12 cellular contexts compared by ENCODE assay signal in the genomic region with DNA sequence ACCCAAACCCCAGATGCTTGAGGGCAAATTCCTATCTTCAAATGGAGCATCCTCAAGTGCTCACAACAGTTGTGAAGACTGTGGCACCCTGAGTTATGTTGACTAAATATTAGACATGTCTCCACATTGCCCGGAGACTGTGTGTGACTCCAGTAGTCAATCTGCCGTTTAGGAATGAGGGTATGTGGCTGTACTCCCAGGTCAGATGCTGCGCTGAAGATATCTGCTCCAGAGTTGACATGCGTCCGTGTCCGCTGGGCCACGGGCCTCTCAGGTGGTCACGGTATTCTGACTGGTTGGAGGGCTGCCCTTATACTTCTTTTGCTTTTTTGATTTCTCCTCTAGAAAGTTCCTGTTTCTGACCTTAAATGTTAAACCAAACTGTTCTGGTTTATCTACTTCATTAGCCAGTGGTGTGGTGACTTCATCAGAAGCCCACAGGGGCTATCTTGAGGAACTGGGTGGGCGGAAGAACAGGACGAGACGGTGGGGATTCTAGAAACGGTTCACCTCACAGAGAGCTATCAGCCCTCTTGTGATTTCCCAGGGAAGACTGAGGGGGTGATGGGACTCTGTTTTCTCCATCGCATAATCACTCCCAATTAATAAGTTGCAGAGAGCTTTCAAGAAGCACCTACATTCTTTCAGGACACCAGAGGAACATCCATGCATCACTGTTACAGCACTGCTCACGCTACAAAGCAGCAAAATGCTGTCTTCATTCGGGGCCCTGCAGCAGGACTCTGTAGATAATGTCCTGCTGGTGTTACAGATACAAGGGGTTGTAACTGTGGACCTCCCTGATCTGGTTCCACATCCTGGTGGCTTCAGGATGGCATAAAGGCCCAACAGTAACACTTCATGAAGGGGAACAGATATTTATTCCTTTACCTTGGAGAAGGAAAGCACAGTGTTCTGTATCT. TPM values are rescaled to one million over a fixed set of nuclear protein-coding genes. Genes with fewer than 3 reads are reported as not detected.
DNase-seq lines count a peak whose midpoint lies in the region; ATAC-seq and TF ChIP-seq lines count a peak whose summit lies in the region.
"Had no signal": no experiment of that assay in that cellular context is flagged by ENCODE, and none has a peak within 500 bp of the region (broad histone marks: within the 10 kb centered on the region; RNA-seq: fewer than 3 reads in every experiment).

No MANE protein-coding gene starts in this region.

- TF ChIP-seq CTCF in DND-41 (IDR thresholded peaks at IDR 0.05; ENCODE audit: borderline replicate concordance, extremely low read depth, low read length, poor library complexity, severe bottlenecking) (no peak), parathyroid adenoma (IDR thresholded peaks at IDR 0.05) (no peak)

- H3K36me3 Mint-ChIP-seq in IgD-negative memory B cell, result peaks cover under 1% of the 10 kb centered on the region
- H3K36me3 Mint-ChIP-seq in activated CD8-positive, alpha-beta T cell treated with anti-CD3 and anti-CD28 coated beads, Interleukin-2, amount 10 ng/mL, durations not matched to agents 7 days and 5 days (ENCODE audit: low read depth), result peaks cover 28% of the 10 kb centered on the region

- H3K27me3 Mint-ChIP-seq in IgD-negative memory B cell, result no peaks in the 10 kb centered on the region
- no peaks in the 10 kb centered on the region for H3K27me3 Mint-ChIP-seq in activated CD8-positive, alpha-beta T cell treated with anti-CD3 and anti-CD28 coated beads, Interleukin-2, amount 10 ng/mL, durations not matched to agents 7 days and 5 days (ENCODE audit: low read depth)

- no peaks in the 10 kb centered on the region for H3K27me3 ChIP-seq in DND-41 (ENCODE audit: insufficient read depth, low read length, poor library complexity)
- H3K27me3 ChIP-seq in parathyroid adenoma (ENCODE audit: control insufficient read depth, insufficient read depth, low read length), result no peaks in the 10 kb centered on the region

- H3K4me1 ChIP-seq in DND-41 (ENCODE audit: insufficient read depth, low read length) (peaks cover 55% of the 10 kb centered on the region), parathyroid adenoma (peaks cover 13% of the 10 kb centered on the region)

- peak overlapping the region; percentile 97 to 99 (median 98) for H3K4me3 Mint-ChIP-seq in IgD-negative memory B cell
- peak overlapping the region; percentile 90 for H3K4me3 Mint-ChIP-seq in activated CD8-positive, alpha-beta T cell treated with anti-CD3 and anti-CD28 coated beads, Interleukin-2, amount 10 ng/mL, durations not matched to agents 7 days and 5 days

- CTCF ChIA-PET in activated CD8-positive, alpha-beta T cell treated with anti-CD3 and anti-CD28 coated beads, Interleukin-2, amount 10 ng/mL, durations not matched to agents 7 days and 5 days (lab: Charles Lee), result interaction anchor here (1.1 to 2.5 kb wide), 8 partner anchors 10 to 138 kb away, joined by 5 to 20 read pairs (median 8); a partner anchor contains a TSS

- H3K79me2 ChIP-seq in DND-41 (ENCODE audit: insufficient read depth, low read length), result peaks cover 51% of the 10 kb centered on the region
- no peaks in the 10 kb centered on the region for H3K79me2 ChIP-seq in parathyroid adenoma

- H3K27ac Mint-ChIP-seq in IgD-negative memory B cell, result peak overlapping the region; percentile 97 to 99 (median 98)
- peak overlapping the region; percentile 98 for H3K27ac Mint-ChIP-seq in activated CD8-positive, alpha-beta T cell treated with anti-CD3 and anti-CD28 coated beads, Interleukin-2, amount 10 ng/mL, durations not matched to agents 7 days and 5 days

- H3K9me3 ChIP-seq in DND-41 (ENCODE audit: insufficient read depth, low read length, severe bottlenecking) (no peaks in the 10 kb centered on the region), parathyroid adenoma (ENCODE audit: control insufficient read depth, low read length) (no peaks in the 10 kb centered on the region)

- H3K27ac ChIP-seq in DND-41 (ENCODE audit: low read length), result peak overlapping the region; percentile 100
- H3K27ac ChIP-seq in parathyroid adenoma, result peak overlapping the region; percentile 92

- no peak for ATAC-seq in DND-41 (ENCODE audit: insufficient read depth, low read depth)
- ATAC-seq in activated CD8-positive, alpha-beta T cell treated with anti-CD3 and anti-CD28 coated beads, Interleukin-2, amount 10 ng/mL, durations not matched to agents 7 days and 5 days, result no peak

- DNase-seq in DND-41, result no peak
- DNase-seq in activated CD8-positive, alpha-beta T cell treated with anti-CD3 and anti-CD28 coated beads, Interleukin-2, amount 10 ng/mL, durations not matched to agents 7 days and 5 days, result no peak
- DNase-seq in AG08395 (ENCODE audit: low spot score), result no peak
- no peak for DNase-seq in posterior cingulate gyrus
- no peak for DNase-seq in NCI-H2081 (lab: John Stamatoyannopoulos, UW)
- DNase-seq in anterior cingulate cortex (lab: John Stamatoyannopoulos, UW), result no peak
- DNase-seq: islet precursor cell, Kasumi-1, NCI-H446 treated with DMSO at 0.1 percent for 48 hours had no signal

- H2AFZ ChIP-seq in DND-41 (ENCODE audit: low read depth, low read length) (peak overlapping the region; percentile 13; the same call in 1 of the 2 replicates), parathyroid adenoma (peak overlapping the region; percentile 60)

- H3K9me3 Mint-ChIP-seq in IgD-negative memory B cell, result no peaks in the 10 kb centered on the region
- no peaks in the 10 kb centered on the region for H3K9me3 Mint-ChIP-seq in activated CD8-positive, alpha-beta T cell treated with anti-CD3 and anti-CD28 coated beads, Interleukin-2, amount 10 ng/mL, durations not matched to agents 7 days and 5 days (ENCODE audit: insufficient read depth)

- intact Hi-C loops in posterior cingulate gyrus (cut with DNase I), result no loop called here

- H3K4me2 ChIP-seq in DND-41 (ENCODE audit: insufficient read depth, low read length), result peak overlapping the region; percentile 74
- H3K4me2 ChIP-seq in parathyroid adenoma (ENCODE audit: low read length), result peak overlapping the region; percentile 5

- H3K4me3 ChIP-seq in DND-41 (ENCODE audit: low read depth in 1 of 2, low read length in 2 of 2) (peak overlapping the region in 1 of 2 experiments; percentile 92; a peak in 1 of 4 replicates), parathyroid adenoma (ENCODE audit: low read depth, low read length) (no peak overlapping the region)

- POLR2A ChIA-PET in activated CD8-positive, alpha-beta T cell treated with anti-CD3 and anti-CD28 coated beads, Interleukin-2, amount 10 ng/mL, durations not matched to agents 7 days and 5 days (lab: Charles Lee), result interaction anchor here (1.0 to 5.5 kb wide), 9 partner anchors 14 to 110 kb away, joined by 3 to 172 read pairs (median 10); a partner anchor contains a TSS

- H4K20me1 ChIP-seq in DND-41 (ENCODE audit: insufficient read depth, low read length), result peaks cover 1% of the 10 kb centered on the region; the same call in 1 of the 2 replicates

- H3K9ac ChIP-seq in DND-41 (ENCODE audit: low read depth, low read length) (peak overlapping the region; percentile 86), parathyroid adenoma (no peak overlapping the region)

- H3K36me3 ChIP-seq in DND-41 (ENCODE audit: insufficient read depth, low read length) (peaks cover 2% of the 10 kb centered on the region), parathyroid adenoma (ENCODE audit: control insufficient read depth, insufficient read depth, low read length) (no peaks in the 10 kb centered on the region)

- peaks cover 25 to 35% (median 32%) of the 10 kb centered on the region in 3 donors for H3K4me1 Mint-ChIP-seq in IgD-negative memory B cell
- H3K4me1 Mint-ChIP-seq in activated CD8-positive, alpha-beta T cell treated with anti-CD3 and anti-CD28 coated beads, Interleukin-2, amount 10 ng/mL, durations not matched to agents 7 days and 5 days (ENCODE audit: low read depth), result peaks cover 38% of the 10 kb centered on the region

RNA-seq across cellular contexts. Expression of a gene that starts 1.3 kb away (rescaled TPM):
- polyA plus RNA-seq in IgD-negative memory B cell, result 835 TPM
- total RNA-seq in activated CD8-positive, alpha-beta T cell treated with anti-CD3 and anti-CD28 coated beads, Interleukin-2, amount 10 ng/mL, durations not matched to agents 7 days and 5 days, result 1,000 to 10,000 TPM; 1,296 to 1,321 TPM

RNA-seq across cellular contexts. Expression of a gene that starts 28.4 kb away (rescaled TPM):
- polyA plus RNA-seq in IgD-negative memory B cell, result not detected
- total RNA-seq in activated CD8-positive, alpha-beta T cell treated with anti-CD3 and anti-CD28 coated beads, Interleukin-2, amount 10 ng/mL, durations not matched to agents 7 days and 5 days, result 1 to 10 TPM; 1.7 to 2.2 TPM
- polyA plus RNA-seq: neural cell had no signal
